ENCODE assay signal across 18 cellular contexts in the genomic region with DNA sequence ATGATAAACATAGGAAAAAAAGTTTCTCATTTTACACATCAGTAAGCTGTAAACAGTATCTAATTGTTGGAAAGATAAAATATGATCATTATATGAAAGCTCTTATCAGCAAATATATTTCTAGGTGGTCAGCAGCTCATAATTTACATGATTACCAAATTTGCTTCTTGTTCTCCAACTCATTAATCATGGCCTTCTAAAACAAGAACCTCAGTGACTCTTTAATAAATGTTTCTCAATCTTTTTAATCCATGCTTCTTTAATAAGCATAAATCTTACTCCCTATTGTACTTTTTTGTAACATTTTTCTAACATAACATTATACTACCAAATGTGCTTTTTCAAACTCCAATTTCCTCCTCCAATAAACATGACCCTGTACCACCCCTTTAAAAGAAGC. TPM values are rescaled to one million over a fixed set of nuclear protein-coding genes. Genes with fewer than 3 reads are reported as not detected.
DNase-seq lines count a peak whose midpoint lies in the region; ATAC-seq, FAIRE-seq and TF ChIP-seq lines count a peak whose summit lies in the region.
"Had no signal": no experiment of that assay in that cellular context is flagged by ENCODE, and none has a peak within 500 bp of the region (broad histone marks: within the 10 kb centered on the region; RNA-seq: fewer than 3 reads in every experiment).

No MANE protein-coding gene starts in this region.

- no peak overlapping the region for H2BK5ac ChIP-seq in mesenchymal stem cell (ENCODE audit: low read depth, low read length, poor library complexity, severe bottlenecking)

- H3K9ac ChIP-seq in HUES6 (ENCODE audit: low read length), result no peak overlapping the region
- peak overlapping the region; percentile 21 for H3K9ac ChIP-seq in mesenchymal stem cell (ENCODE audit: low read length)

- peaks cover 5% of the 10 kb centered on the region; the same call in 1 of the 2 replicates for H3K36me3 ChIP-seq in HUES6 (ENCODE audit: control insufficient read depth, insufficient read depth, low read length)
- peaks cover 0 to 18% of the 10 kb centered on the region in 2 experiments for H3K36me3 ChIP-seq in mesenchymal stem cell (ENCODE audit: control insufficient read depth in 1 of 2, insufficient read depth in 2 of 2, low read depth in 1 of 2, low read length in 2 of 2)
- no peaks in the 10 kb centered on the region for H3K36me3 ChIP-seq in CD8-positive, alpha-beta T cell (ENCODE audit: insufficient read depth, low read length)
- H3K36me3 ChIP-seq: BE2C, uterus had no signal

- no peak overlapping the region for H2BK12ac ChIP-seq in mesenchymal stem cell (ENCODE audit: low read length in 2 of 2)

- FAIRE-seq in GM19239 (lab: Jason Lieb, UNC), result no peak
- FAIRE-seq: TTC549 had no signal

- no peaks in the 10 kb centered on the region for H3K79me1 ChIP-seq in mesenchymal stem cell (replicated peaks; ENCODE audit: low read length, poor library complexity, severe bottlenecking)

- H2AFZ ChIP-seq in mesenchymal stem cell (ENCODE audit: low read depth, low read length), result no peak overlapping the region

- TF ChIP-seq CTCF in CD4-positive, alpha-beta T cell (IDR thresholded peaks at IDR 0.05), result no peak
- no peak for TF ChIP-seq CTCF in coronary artery (IDR thresholded peaks at IDR 0.05)
- no peak for TF ChIP-seq CTCF in CD8-positive, alpha-beta T cell (IDR thresholded peaks at IDR 0.05)

- H4K8ac ChIP-seq in mesenchymal stem cell (ENCODE audit: low read length), result no peak overlapping the region

- H3K27me3 ChIP-seq in CD4-positive, alpha-beta T cell (ENCODE audit: control insufficient read depth, insufficient read depth, low read length), result no peaks in the 10 kb centered on the region
- no peaks in the 10 kb centered on the region for H3K27me3 ChIP-seq in HUES6 (ENCODE audit: control insufficient read depth, insufficient read depth, low read length)
- no peaks in the 10 kb centered on the region for H3K27me3 ChIP-seq in mesenchymal stem cell (ENCODE audit: control insufficient read depth in 1 of 2, insufficient read depth in 1 of 2, low read length in 2 of 2)
- no peaks in the 10 kb centered on the region for H3K27me3 ChIP-seq in CD8-positive, alpha-beta T cell (ENCODE audit: insufficient read depth, low read length)
- H3K27me3 ChIP-seq: BE2C, SJSA1, uterus had no signal

- H3K23ac ChIP-seq in mesenchymal stem cell (ENCODE audit: low read length in 2 of 2), result no peak overlapping the region

- H3K14ac ChIP-seq in mesenchymal stem cell (ENCODE audit: low read length in 2 of 2), result no peak overlapping the region

- H2AK5ac ChIP-seq in mesenchymal stem cell (ENCODE audit: low read length, severe bottlenecking), result no peak overlapping the region

- no peak overlapping the region for H4K91ac ChIP-seq in mesenchymal stem cell (ENCODE audit: low read length)

- no peak for ATAC-seq in CD4-positive, alpha-beta T cell (ENCODE audit: poor library complexity)
- ATAC-seq in CD8-positive, alpha-beta T cell, result no peak
- ATAC-seq in GM21576 (IDR thresholded peaks at IDR 0.05; ENCODE audit: unreplicated experiment), result no peak
- ATAC-seq: activated CD8-positive, alpha-beta T cell treated with anti-CD3 and anti-CD28 coated beads for 36 hours; sciatic nerve had no signal

- no peak overlapping the region for H3K18ac ChIP-seq in mesenchymal stem cell (ENCODE audit: low read depth in 1 of 2, low read length in 2 of 2)

- H3K27me3 Mint-ChIP-seq in CD4-positive, alpha-beta T cell, result no peaks in the 10 kb centered on the region
- no peaks in the 10 kb centered on the region for H3K27me3 Mint-ChIP-seq in CD8-positive, alpha-beta T cell (ENCODE audit: low read depth)
- H3K27me3 Mint-ChIP-seq: activated CD8-positive, alpha-beta T cell treated with anti-CD3 and anti-CD28 coated beads for 36 hours had no signal

- H3K4me2 ChIP-seq in mesenchymal stem cell (ENCODE audit: low read length, poor library complexity, severe bottlenecking), result no peak overlapping the region

- peaks cover 14% of the 10 kb centered on the region for H3K36me3 Mint-ChIP-seq in CD4-positive, alpha-beta T cell (ENCODE audit: low read depth)
- no peaks in the 10 kb centered on the region for H3K36me3 Mint-ChIP-seq in CD8-positive, alpha-beta T cell

- H3K27ac ChIP-seq in CD4-positive, alpha-beta T cell (ENCODE audit: low read depth, low read length), result no peak overlapping the region
- H3K27ac ChIP-seq in HUES6 (ENCODE audit: low read depth, low read length), result no peak overlapping the region
- H3K27ac ChIP-seq in coronary artery, result no peak overlapping the region
- no peak overlapping the region for H3K27ac ChIP-seq in mesenchymal stem cell (ENCODE audit: low read length, poor library complexity, severe bottlenecking)
- no peak overlapping the region for H3K27ac ChIP-seq in CD8-positive, alpha-beta T cell (ENCODE audit: low read depth, low read length)

- no peak overlapping the region for H2BK15ac ChIP-seq in mesenchymal stem cell (ENCODE audit: low read depth, poor library complexity, severe bottlenecking)

- peaks cover 84% of the 10 kb centered on the region for H3K4me1 ChIP-seq in HUES6 (ENCODE audit: control insufficient read depth, insufficient read depth, low read length)
- H3K4me1 ChIP-seq in mesenchymal stem cell (ENCODE audit: control insufficient read depth, insufficient read depth, low read depth, low read length), result no peaks in the 10 kb centered on the region
- H3K4me1 ChIP-seq in CD8-positive, alpha-beta T cell (ENCODE audit: insufficient read depth, low read length), result peaks cover 33% of the 10 kb centered on the region
- H3K4me1 ChIP-seq: BE2C had no signal

- peak overlapping the region; percentile 30 for H3K4me3 Mint-ChIP-seq in CD4-positive, alpha-beta T cell
- H3K4me3 Mint-ChIP-seq in CD8-positive, alpha-beta T cell, result no peak overlapping the region
- H3K4me3 Mint-ChIP-seq: activated CD8-positive, alpha-beta T cell treated with anti-CD3 and anti-CD28 coated beads for 36 hours had no signal

- no peaks in the 10 kb centered on the region for H3K9me3 ChIP-seq in CD4-positive, alpha-beta T cell (ENCODE audit: control insufficient read depth, low read length)
- no peaks in the 10 kb centered on the region for H3K9me3 ChIP-seq in HUES6 (ENCODE audit: control insufficient read depth, insufficient read depth, low read depth, low read length)
- no peaks in the 10 kb centered on the region for H3K9me3 ChIP-seq in mesenchymal stem cell (ENCODE audit: control insufficient read depth, low read length)
- no peaks in the 10 kb centered on the region for H3K9me3 ChIP-seq in CD8-positive, alpha-beta T cell (ENCODE audit: low read length)
- H3K9me3 ChIP-seq: BE2C, SJSA1, uterus had no signal

- H3K9me3 Mint-ChIP-seq in CD4-positive, alpha-beta T cell, result no peaks in the 10 kb centered on the region
- H3K9me3 Mint-ChIP-seq in CD8-positive, alpha-beta T cell, result no peaks in the 10 kb centered on the region
- H3K9me3 Mint-ChIP-seq: activated CD8-positive, alpha-beta T cell treated with anti-CD3 and anti-CD28 coated beads for 36 hours had no signal

- intact Hi-C loops in CD4-positive, alpha-beta T cell (cut with DNase I, micrococcal nuclease), result loop anchor here in 1 of 2 experiments (10.0 kb wide), 1 partner anchor 567 kb away; no protein-coding TSS in a partner anchor
- intact Hi-C loops in CD8-positive, alpha-beta T cell (cut with DNase I, micrococcal nuclease), result loop anchor here in 1 of 2 experiments (10.0 kb wide), 4 partner anchors 577 to 1197 kb away; a partner anchor contains a TSS

- DNase-seq in CD4-positive, alpha-beta T cell, result no peak
- DNase-seq in coronary artery (ENCODE audit: low spot score), result no peak
- no peak for DNase-seq in mesenchymal stem cell
- no peak for DNase-seq in CD8-positive, alpha-beta T cell
- no peak for DNase-seq in DMS153 treated with DMSO at 0.1 percent for 48 hours (lab: John Stamatoyannopoulos, UW; ENCODE audit: unreplicated experiment)
- DNase-seq in GM19239 (ENCODE audit: insufficient read length, low spot score), result no peak
- DNase-seq: activated CD8-positive, alpha-beta T cell treated with anti-CD3 and anti-CD28 coated beads for 36 hours; activated effector memory CD4-positive, alpha-beta T cell treated with anti-CD3 and anti-CD28 coated beads, Interleukin-2, amount 50 U/mL, for 16 hours; BE2C; dermis blood vessel endothelial cell; DMS79 treated with DMSO at 0.1 percent for 48 hours; H7; uterus had no signal

- H3K4ac ChIP-seq in mesenchymal stem cell (ENCODE audit: low read depth in 1 of 2, low read length in 2 of 2), result no peak overlapping the region

- CTCF ChIA-PET in CD4-positive, alpha-beta T cell (lab: Charles Lee), result interaction anchor here (0.7 to 1.2 kb wide), 3 partner anchors 29 to 606 kb away, joined by 3 to 5 read pairs (median 3); no protein-coding TSS in a partner anchor
- CTCF ChIA-PET in CD8-positive, alpha-beta T cell (lab: Charles Lee), result interaction anchor here (1.0 kb wide), 1 partner anchor 204 kb away, joined by 3 read pairs; no protein-coding TSS in a partner anchor

- peaks cover 91% of the 10 kb centered on the region for H3K4me1 Mint-ChIP-seq in CD4-positive, alpha-beta T cell (ENCODE audit: low read depth)
- H3K4me1 Mint-ChIP-seq in CD8-positive, alpha-beta T cell (ENCODE audit: low read depth), result peaks cover 87% of the 10 kb centered on the region

- H3K27ac Mint-ChIP-seq in CD4-positive, alpha-beta T cell, result no peak overlapping the region
- no peak overlapping the region for H3K27ac Mint-ChIP-seq in CD8-positive, alpha-beta T cell

- POLR2A ChIA-PET in CD4-positive, alpha-beta T cell (lab: Charles Lee), result interaction anchor here (0.7 to 1.3 kb wide), 3 partner anchors 14 to 187 kb away, joined by 3 to 4 read pairs (median 3); no protein-coding TSS in a partner anchor
- POLR2A ChIA-PET in CD8-positive, alpha-beta T cell (lab: Charles Lee), result no interaction called here

- no peak overlapping the region for H2BK120ac ChIP-seq in mesenchymal stem cell (ENCODE audit: low read depth, low read length)

- H3K4me3 ChIP-seq in HUES6 (ENCODE audit: low read depth, low read length), result peak overlapping the region; percentile 5; the same call in 1 of the 2 replicates
- H3K4me3 ChIP-seq in coronary artery, result peak overlapping the region; percentile 18
- peak overlapping the region in 1 of 2 experiments; percentile 90 for H3K4me3 ChIP-seq in mesenchymal stem cell (ENCODE audit: insufficient read depth in 1 of 2, low read depth in 1 of 2, low read length in 2 of 2)
- no peak overlapping the region for H3K4me3 ChIP-seq in CD8-positive, alpha-beta T cell (ENCODE audit: low read depth, low read length)
- H3K4me3 ChIP-seq: SJSA1, uterus had no signal

RNA-seq across cellular contexts. Expression of a gene that starts 5.9 kb away (rescaled TPM):
- 10 to 100 TPM; 82.4 to 82.9 TPM for total RNA-seq in CD4-positive, alpha-beta T cell
- polyA plus RNA-seq in mesenchymal stem cell (2013, experiment 1 of 2), result 1,059 TPM
- 1,073 TPM for polyA plus RNA-seq in mesenchymal stem cell (2013, experiment 2 of 2)
- total RNA-seq in CD8-positive, alpha-beta T cell, result 10 to 100 TPM; 34.2 to 34.5 TPM
